ENCODE assay signal across 8 cellular contexts in the genomic region with DNA sequence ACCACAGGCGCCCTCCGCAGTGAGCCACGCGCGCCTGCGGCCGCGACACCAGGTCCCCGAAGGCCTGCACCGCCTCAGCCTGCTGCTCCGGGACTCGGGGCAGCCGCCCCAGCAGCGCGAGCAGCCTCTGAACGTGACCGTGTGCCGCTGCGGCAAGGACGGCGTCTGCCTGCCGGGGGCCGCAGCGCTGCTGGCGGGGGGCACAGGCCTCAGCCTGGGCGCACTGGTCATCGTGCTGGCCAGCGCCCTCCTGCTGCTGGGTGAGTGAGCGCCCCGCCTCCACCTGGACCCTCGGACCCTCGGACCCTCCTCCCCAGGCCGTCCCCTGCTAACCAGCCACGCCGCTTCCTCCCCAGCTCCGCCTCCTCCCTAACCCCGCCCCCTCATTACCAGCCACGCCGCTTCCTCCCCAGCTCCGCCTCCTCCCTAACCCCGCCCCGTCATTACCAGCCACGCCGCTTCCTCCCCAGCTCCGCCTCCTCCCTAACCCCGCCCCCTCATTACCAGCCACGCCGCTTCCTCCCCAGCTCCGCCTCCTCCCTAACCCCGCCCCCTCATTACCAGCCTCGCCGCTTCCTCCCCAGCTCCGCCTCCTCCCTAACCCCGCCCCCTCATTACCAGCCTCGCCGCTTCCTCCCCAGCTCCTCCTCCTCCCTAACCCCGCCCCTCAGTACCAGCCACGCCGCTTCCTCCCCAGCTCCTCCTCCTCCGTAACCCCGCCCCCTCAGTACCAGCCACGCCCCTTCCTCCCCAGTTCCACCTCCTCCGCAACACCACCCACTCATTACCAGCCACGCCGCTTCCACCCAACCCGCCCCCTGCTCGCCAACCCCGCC. TPM values are rescaled to one million over a fixed set of nuclear protein-coding genes. Genes with fewer than 3 reads are reported as not detected.
DNase-seq lines count a peak whose midpoint lies in the region; ATAC-seq and TF ChIP-seq lines count a peak whose summit lies in the region.
"Not testable (repeated sequence)": the region's sequence is repeated elsewhere in the genome, so short reads cannot be mapped to it uniquely, and the experiment has no call there.

No MANE protein-coding gene starts in this region.

- CTCF ChIA-PET in AG04449 (lab: Yijun Ruan, JAX) = interaction anchor here (0.7 to 1.5 kb wide), 4 partner anchors 13 to 449 kb away, joined by 3 to 5 read pairs (median 3); a partner anchor contains a TSS

- not testable (repeated sequence) for H3K27ac ChIP-seq in right lobe of liver

- WGBS in right lobe of liver (ENCODE audit: insufficient coverage, low coverage, low lambda C conversion rate, missing lambda C conversion rate) = 13% methylated on average over 26 of the region's 68 CpGs

- peak; percentile 76 for DNase-seq in AG04449 (ENCODE audit: low read depth, low spot score)
- peak; percentile 86 for DNase-seq in GM13977 (ENCODE audit: low spot score)
- DNase-seq in NCI-H1092 treated with DMSO at 0.1 percent for 48 hours (lab: John Stamatoyannopoulos, UW) = peak; percentile 18
- peak; percentile 81 for DNase-seq in T follicular helper cell (ENCODE audit: low read depth)
- DNase-seq in activated T-helper 9 cell treated with anti-CD3 and anti-CD28 coated beads, Interleukin-2, amount 50 U/mL, for 16 hours (ENCODE audit: low read depth) = peak; percentile 69
- not testable (repeated sequence) for DNase-seq in epithelial cell of proximal tubule (ENCODE audit: low read depth)
- DNase-seq in right lobe of liver = peak; percentile 56 to 81 (median 74)
- peak; percentile 78 for DNase-seq in stimulated activated CD4-positive, alpha-beta T cell treated with anti-CD3 and anti-CD28 coated beads, Interleukin-2, amount 100 ng/mL, for 4 hours (ENCODE audit: low read depth)

- POLR2A ChIA-PET in AG04449 (lab: Yijun Ruan, JAX) = interaction anchor here (0.7 to 1.1 kb wide), 2 partner anchors 15 to 25 kb away, joined by 3 to 7 read pairs; a partner anchor contains a TSS

- not testable (repeated sequence) for H3K36me3 ChIP-seq in right lobe of liver

- not testable (repeated sequence) for H3K9me3 ChIP-seq in right lobe of liver

- H3K4me1 ChIP-seq in right lobe of liver = not testable (repeated sequence)

- TF ChIP-seq CTCF in AG04449 (IDR thresholded peaks at IDR 0.05; ENCODE audit: insufficient read depth, low read length, missing control alignments); GM13977 (IDR thresholded peaks at IDR 0.05; ENCODE audit: extremely low read depth, insufficient read depth, missing control alignments); epithelial cell of proximal tubule (conservative IDR thresholded peaks at IDR 0.05; ENCODE audit: low read depth, low read length); right lobe of liver (IDR thresholded peaks at IDR 0.05): not testable (repeated sequence)

- peak; percentile 59 to 74 (median 67) for ATAC-seq in right lobe of liver

- intact Hi-C loops in right lobe of liver (cut with DNase I) = not testable (repeated sequence)

- H3K27me3 ChIP-seq in right lobe of liver = not testable (repeated sequence)

- H3K4me3 ChIP-seq in AG04449 (ENCODE audit: low read depth, low read length) = peak overlapping the region; percentile 69
- peak overlapping the region; percentile 45 for H3K4me3 ChIP-seq in epithelial cell of proximal tubule (ENCODE audit: low read depth, low read length)
- H3K4me3 ChIP-seq in right lobe of liver = peak overlapping the region; percentile 14 to 40 (median 16)

- not testable (repeated sequence) for TF ChIP-seq POLR2A in right lobe of liver (IDR thresholded peaks at IDR 0.05)

- in situ Hi-C loops in GM13977 (cut with MboI; ENCODE audit: low pct_unique_long_range_greater_than_20kb, low sequenced_read_pairs, unreplicated experiment) = not testable (repeated sequence)

RNA-seq across cellular contexts. Expression of a gene that starts 7.9 kb away (rescaled TPM):
- not detected in 2 replicates for total RNA-seq in epithelial cell of proximal tubule
- total RNA-seq in right lobe of liver = 10 to 100 TPM in 2 of 6 experiments, 1 to 10 TPM in 1, under 1 TPM in 1, not detected in 2; 0.19 to 19.3 (median 6.8) TPM

RNA-seq across cellular contexts. Expression of a gene that starts 20.9 kb away (rescaled TPM):
- total RNA-seq in epithelial cell of proximal tubule = not detected in 2 replicates
- 1 to 10 TPM in 1 of 6 experiments, under 1 TPM in 4, not detected in 1; 0.12 to 3.3 (median 0.15) TPM for total RNA-seq in right lobe of liver

RNA-seq across cellular contexts. Expression of a gene that starts 25.1 kb away (rescaled TPM):
- total RNA-seq in epithelial cell of proximal tubule (3.7 and 6.2 TPM in 2 replicates), right lobe of liver (10 to 100 TPM in 1 of 6 experiments, 1 to 10 TPM in 5; 2.3 to 11.2 (median 3.1) TPM)

Comparison
In these comparisons a context has a peak if more than half of its experiments do, and no peak if none do; other contexts are left out.
1. H3K4me3 ChIP-seq: peak in every context shown above with its lines; median percentile 69 in AG04449; 45 in epithelial cell of proximal tubule; 16 in right lobe of liver.